Comparison of ENCODE assay signal across 8 cellular contexts in the genomic region with DNA sequence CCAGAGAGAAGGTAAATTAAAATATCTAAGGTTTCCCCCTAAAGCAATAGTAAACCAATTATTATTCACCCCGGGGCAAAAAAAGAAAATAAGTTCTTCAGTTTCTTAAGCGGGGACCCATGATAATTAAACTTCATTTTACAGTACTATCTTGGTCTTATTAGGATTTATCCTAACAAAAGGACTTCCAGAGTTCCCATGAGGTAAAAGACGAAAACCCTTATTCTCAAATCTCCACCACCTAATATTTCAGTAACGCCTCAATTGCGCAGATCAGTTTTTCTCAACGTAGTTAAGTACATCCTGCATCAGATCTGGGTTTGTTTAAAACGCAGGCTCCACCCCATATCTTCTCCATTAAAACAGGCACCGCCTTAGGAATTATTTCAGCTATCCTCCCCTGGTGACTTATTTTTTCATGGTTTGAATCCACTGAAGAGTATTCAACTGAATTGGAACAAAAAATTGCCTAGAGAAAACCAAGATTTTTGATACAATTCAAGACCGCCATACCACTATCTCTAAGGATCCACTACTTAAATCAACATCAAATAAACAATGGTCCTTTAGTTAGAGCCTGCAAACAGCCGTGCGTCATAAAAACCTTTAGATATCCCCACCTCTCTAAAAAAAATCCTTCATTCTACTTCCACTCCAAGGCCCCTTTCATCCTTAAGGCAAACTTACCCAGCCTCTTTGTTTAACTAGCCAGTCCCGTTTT. TPM values are rescaled to one million over a fixed set of nuclear protein-coding genes. Genes with fewer than 3 reads are reported as not detected.
DNase-seq lines count a peak whose midpoint lies in the region; ATAC-seq and TF ChIP-seq lines count a peak whose summit lies in the region.

No MANE protein-coding gene starts in this region.

- H3K27me3 Mint-ChIP-seq in activated B cell treated with CpG ODN at 0.5 μM for 24 hours, result no peaks in the 10 kb centered on the region
- peaks cover 8% of the 10 kb centered on the region for H3K27me3 Mint-ChIP-seq in glutamatergic neuron (ENCODE audit: unreplicated experiment)

- WGBS in smooth muscle cell (ENCODE audit: low lambda C conversion rate), result 2% methylated on average over 12 of the region's 12 CpGs

- no peak overlapping the region for H2AFZ ChIP-seq in smooth muscle cell (ENCODE audit: low read depth)

- H3K4me2 ChIP-seq in smooth muscle cell, result peak overlapping the region; percentile 83

- intact Hi-C loops in cardiac septum (cut with DNase I), result loop anchor here (1.0 to 2.0 kb wide), 2 partner anchors 16 to 43 kb away; no protein-coding TSS in a partner anchor
- intact Hi-C loops in activated B cell treated with CpG ODN at 0.5 μM for 24 hours (cut with micrococcal nuclease), result no loop called here

- no peaks in the 10 kb centered on the region for H3K27me3 ChIP-seq in right atrium auricular region
- H3K27me3 ChIP-seq in smooth muscle cell (ENCODE audit: low read depth), result no peaks in the 10 kb centered on the region

- ATAC-seq in activated B cell treated with CpG ODN at 0.5 μM for 24 hours (ENCODE audit: low read depth) (no peak), HG02840 (IDR thresholded peaks at IDR 0.05; ENCODE audit: low FRiP score, unreplicated experiment) (no peak), HG02571 (IDR thresholded peaks at IDR 0.05; ENCODE audit: unreplicated experiment) (no peak), GM21381 (IDR thresholded peaks at IDR 0.05; ENCODE audit: unreplicated experiment) (no peak)

- H3K4me3 Mint-ChIP-seq in activated B cell treated with CpG ODN at 0.5 μM for 24 hours (peak overlapping the region; percentile 95), glutamatergic neuron (ENCODE audit: unreplicated experiment) (peak overlapping the region; percentile 96)

- no peaks in the 10 kb centered on the region for H3K9me3 Mint-ChIP-seq in activated B cell treated with CpG ODN at 0.5 μM for 24 hours
- H3K9me3 Mint-ChIP-seq in glutamatergic neuron (ENCODE audit: unreplicated experiment), result peaks cover 15% of the 10 kb centered on the region

- H3K4me3 ChIP-seq in right atrium auricular region (peak overlapping the region; percentile 90 to 96), smooth muscle cell (peak overlapping the region; percentile 92)

- TF ChIP-seq CTCF in right atrium auricular region (IDR thresholded peaks at IDR 0.05) (no peak), activated B cell treated with CpG ODN at 0.5 μM for 24 hours (IDR thresholded peaks at IDR 0.05) (no peak), glutamatergic neuron (IDR thresholded peaks at IDR 0.05; ENCODE audit: partially characterized antibody, unreplicated experiment) (no peak), smooth muscle cell (IDR thresholded peaks at IDR 0.05; ENCODE audit: borderline replicate concordance, insufficient read depth, poor library complexity, severe bottlenecking) (no peak)

- CTCF ChIA-PET in activated B cell treated with CpG ODN at 0.5 μM for 24 hours (lab: Charles Lee), result interaction anchor here (3.9 to 9.8 kb wide), 3 partner anchors 10 to 43 kb away, joined by 21 to 196 read pairs (median 56); no protein-coding TSS in a partner anchor

- H4K20me1 ChIP-seq in smooth muscle cell (ENCODE audit: low read depth), result peaks cover 67% of the 10 kb centered on the region

- POLR2A ChIA-PET in activated B cell treated with CpG ODN at 0.5 μM for 24 hours (lab: Charles Lee), result interaction anchor here (0.5 to 14.3 kb wide), 10 partner anchors 13 to 353 kb away, joined by 3 to 1106 read pairs (median 8); partner anchors contain the start of gene ENSA

- DNase-seq in right atrium auricular region (ENCODE audit: low spot score), result no peak
- no peak for DNase-seq in cardiac septum (ENCODE audit: low spot score)
- no peak for DNase-seq in activated B cell treated with CpG ODN at 0.5 μM for 24 hours
- no peak for DNase-seq in glutamatergic neuron
- no peak for DNase-seq in smooth muscle cell (lab: John Stamatoyannopoulos, UW; ENCODE audit: unreplicated experiment)

- H3K36me3 Mint-ChIP-seq in activated B cell treated with CpG ODN at 0.5 μM for 24 hours (ENCODE audit: low read depth) (peaks cover 64% of the 10 kb centered on the region), glutamatergic neuron (ENCODE audit: unreplicated experiment) (peaks cover 7% of the 10 kb centered on the region)

- H3K9me3 ChIP-seq in right atrium auricular region (no peaks in the 10 kb centered on the region), smooth muscle cell (replicated peaks; ENCODE audit: low read depth) (no peaks in the 10 kb centered on the region)

- peaks cover 58% of the 10 kb centered on the region for H3F3A ChIP-seq in smooth muscle cell (ENCODE audit: low read depth)

- H3K4me1 ChIP-seq in right atrium auricular region (peaks cover 0 to 42% of the 10 kb centered on the region in 2 donors), smooth muscle cell (ENCODE audit: low read depth) (peaks cover 27% of the 10 kb centered on the region)

- H3K27ac Mint-ChIP-seq in activated B cell treated with CpG ODN at 0.5 μM for 24 hours (peak overlapping the region; percentile 98), glutamatergic neuron (ENCODE audit: unreplicated experiment) (peak overlapping the region; percentile 96)

- H3K36me3 ChIP-seq in right atrium auricular region (peaks cover 65% of the 10 kb centered on the region), smooth muscle cell (ENCODE audit: low read depth) (peaks cover 32% of the 10 kb centered on the region)

- peak overlapping the region; percentile 98 to 100 for H3K27ac ChIP-seq in right atrium auricular region
- peak overlapping the region; percentile 96 for H3K27ac ChIP-seq in smooth muscle cell (ENCODE audit: low read depth)

- peaks cover 76% of the 10 kb centered on the region for H3K79me2 ChIP-seq in smooth muscle cell (ENCODE audit: low read depth)

- H3K4me1 Mint-ChIP-seq in activated B cell treated with CpG ODN at 0.5 μM for 24 hours, result peaks cover 62% of the 10 kb centered on the region
- peaks cover 14% of the 10 kb centered on the region for H3K4me1 Mint-ChIP-seq in glutamatergic neuron (ENCODE audit: low read depth, unreplicated experiment)

- H3K9ac ChIP-seq in smooth muscle cell (ENCODE audit: low read depth), result peak overlapping the region; percentile 99

RNA-seq across cellular contexts. Expression of gene MCL1, which starts 1.7 kb away (rescaled TPM):
- total RNA-seq in right atrium auricular region (100 to 1,000 TPM in 1 of 2 donors, 10 to 100 TPM in 1; 96.7 to 146 TPM), cardiac septum (145 TPM), activated B cell treated with CpG ODN at 0.5 μM for 24 hours (224 and 233 TPM in 2 replicates), glutamatergic neuron (ENCODE audit: unreplicated experiment) (154 TPM), smooth muscle cell (519 and 630 TPM in 2 replicates)
- 224 and 247 TPM in 2 replicates for polyA plus RNA-seq in smooth muscle cell

RNA-seq across cellular contexts. Expression of gene ADAMTSL4, which starts 28.5 kb away (rescaled TPM):
- total RNA-seq in right atrium auricular region (10 to 100 TPM; 21.9 to 41.1 TPM), cardiac septum (28.9 TPM), activated B cell treated with CpG ODN at 0.5 μM for 24 hours (0.11 TPM in 1 of 2 replicates, not detected in the other), glutamatergic neuron (ENCODE audit: unreplicated experiment) (0.25 TPM), smooth muscle cell (2.4 and 6.4 TPM in 2 replicates)
- polyA plus RNA-seq in smooth muscle cell, result 8.4 and 20.8 TPM in 2 replicates

RNA-seq across cellular contexts. Expression of gene ENSA, which starts 51.7 kb away (rescaled TPM):
- total RNA-seq in right atrium auricular region (100 to 1,000 TPM in 1 of 2 donors, 10 to 100 TPM in 1; 81.7 to 139 TPM), cardiac septum (141 TPM), activated B cell treated with CpG ODN at 0.5 μM for 24 hours (202 and 227 TPM in 2 replicates), glutamatergic neuron (ENCODE audit: unreplicated experiment) (122 TPM), smooth muscle cell (63.5 and 66.3 TPM in 2 replicates)
- 31.3 and 54.7 TPM in 2 replicates for polyA plus RNA-seq in smooth muscle cell
